Comparison of ENCODE assay signal across 8 cellular contexts in genomic region chr15:31489801-31490646, GRCh38.
DNase-seq lines count a peak whose midpoint lies in the region; TF ChIP-seq lines count a peak whose summit lies in the region.

No MANE protein-coding gene starts in this region.

- no peaks in the 10 kb centered on the region for H3K9me3 ChIP-seq in thyroid gland

- H3K27me3 ChIP-seq in thyroid gland = no peaks in the 10 kb centered on the region

- POLR2A ChIA-PET in HEK293T (lab: Yijun Ruan, JAX) = no interaction called here

- DNase-seq in NCI-H1092 treated with DMSO at 0.1 percent for 48 hours (lab: John Stamatoyannopoulos, UW) = peak; percentile 6
- DNase-seq in NCI-H1092 (lab: John Stamatoyannopoulos, UW) = no peak
- peak; percentile 53 for DNase-seq in HEK293T (ENCODE audit: extremely low spot score)
- peak; percentile 73 for DNase-seq in SK-N-DZ (ENCODE audit: low spot score)
- DNase-seq in cerebellar cortex (ENCODE audit: low spot score) = peak; percentile 83
- peak; percentile 70 for DNase-seq in kidney tubule cell (ENCODE audit: low spot score)
- peak; percentile 28 to 39 for DNase-seq in thyroid gland
- DNase-seq in activated CD4-positive, CD25-positive, alpha-beta regulatory T cell (lab: John Stamatoyannopoulos, UW) = no peak

- TF ChIP-seq POLR2A in thyroid gland (IDR thresholded peaks at IDR 0.05) = no peak

- H3K4me3 ChIP-seq in thyroid gland (replicated peaks in 1 of 3) = no peak overlapping the region

- no peaks in the 10 kb centered on the region for H3K36me3 ChIP-seq in thyroid gland

- H3K27ac ChIP-seq in thyroid gland = no peak overlapping the region

- WGBS in thyroid gland, 2 donors = 30 to 39% methylated on average over 9 to 11 of the region's 12 CpGs

- intact Hi-C loops in thyroid gland (cut with DNase I) = loop anchor here (5.0 to 10.0 kb wide), 4 partner anchors 53 to 288 kb away; partner anchors contain the start of gene KLF13

- CTCF ChIA-PET in HEK293T (lab: Yijun Ruan, JAX) = interaction anchor here (0.6 to 1.2 kb wide), 4 partner anchors 17 to 573 kb away, joined by 3 to 5 read pairs (median 4); no protein-coding TSS in a partner anchor

- peak; percentile 82 to 89 (median 85) for TF ChIP-seq CTCF in thyroid gland (IDR thresholded peaks at IDR 0.05)

- H3K4me1 ChIP-seq in thyroid gland = peaks cover 5 to 22% of the 10 kb centered on the region in 2 donors

TF ChIP-seq in HEK293T, 16 proteins besides CTCF, POLR2A, EP300 and RAD21:
- TF ChIP-seq SP1 (IDR thresholded peaks at IDR 0.05) = no peak
- no peak for TF ChIP-seq BHLHE40 (IDR thresholded peaks at IDR 0.05; ENCODE audit: borderline replicate concordance)
- TF ChIP-seq FOXK2 (IDR thresholded peaks at IDR 0.05) = no peak
- TF ChIP-seq ARNT (IDR thresholded peaks at IDR 0.05) = no peak
- TF ChIP-seq FOXA1 (IDR thresholded peaks at IDR 0.05) = no peak
- TF ChIP-seq TARDBP (IDR thresholded peaks at IDR 0.05) = no peak
- no peak for TF ChIP-seq HDGF (IDR thresholded peaks at IDR 0.05; ENCODE audit: borderline replicate concordance)
- no peak for TF ChIP-seq ZNF384 (IDR thresholded peaks at IDR 0.05)
- no peak for TF ChIP-seq LEF1 (IDR thresholded peaks at IDR 0.05; ENCODE audit: borderline replicate concordance)
- TF ChIP-seq CTBP1 (IDR thresholded peaks at IDR 0.05; ENCODE audit: borderline replicate concordance) = no peak
- no peak for TF ChIP-seq PKNOX1 (IDR thresholded peaks at IDR 0.05)
- no peak for TF ChIP-seq ELF4 (IDR thresholded peaks at IDR 0.05)

Comparison
In these comparisons a context has a peak if more than half of its experiments do, and no peak if none do; other contexts are left out.
1. DNase-seq: peak in NCI-H1092 treated with DMSO at 0.1 percent for 48 hours (single experiment), HEK293T (single experiment), SK-N-DZ (single experiment), cerebellar cortex (single experiment), kidney tubule cell (single experiment) and thyroid gland (2 of 2); none in NCI-H1092 (single experiment) and activated CD4-positive, CD25-positive, alpha-beta regulatory T cell (0 of 4).